Comparison of ENCODE assay signal across 27 cellular contexts in the genomic region with DNA sequence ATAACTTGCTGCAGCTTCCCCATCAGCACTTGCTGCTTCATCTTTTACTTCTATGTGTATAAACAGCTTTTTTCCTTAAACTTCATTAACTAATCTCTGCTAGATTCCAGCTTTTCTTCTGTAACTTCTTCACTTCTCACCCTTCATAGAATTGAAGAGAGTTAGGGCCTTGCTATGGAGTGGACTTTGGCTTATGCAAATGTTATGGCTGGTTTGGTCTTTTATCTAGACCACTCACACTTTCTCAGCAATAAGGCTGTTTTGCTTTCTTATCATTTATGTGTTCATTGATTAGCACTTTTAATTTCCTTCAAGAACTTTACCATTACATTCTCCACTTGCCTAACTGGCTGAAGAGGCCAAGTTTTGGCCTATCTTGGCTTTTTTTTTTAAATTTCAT.
"Had no signal": no experiment of that assay in that cellular context is flagged by ENCODE, and none has a peak within 500 bp of the region (broad histone marks: within the 10 kb centered on the region; RNA-seq: fewer than 3 reads in every experiment).

No MANE protein-coding gene starts in this region.

- H3K9me3 Mint-ChIP-seq: natural killer cell treated with Interleukin-12 subunit alpha and Interleukin-12 subunit beta and Interleukin-15 and Interleukin-18, amount 100 ng/mL, for 72 hours had no signal

- H3K36me3 Mint-ChIP-seq: immature natural killer cell; natural killer cell treated with Interleukin-12 subunit alpha and Interleukin-12 subunit beta and Interleukin-15 and Interleukin-18, amount 100 ng/mL, for 72 hours; stimulated activated effector memory CD8-positive, alpha-beta T cell treated with anti-CD3 and anti-CD28 coated beads, Interleukin-12 subunit alpha, Interleukin-12 subunit beta, amount 100 ng/mL, for 72 hours had no signal

- H3K4me1 Mint-ChIP-seq: immature natural killer cell; mesothelial cell of epicardium; naive thymus-derived CD4-positive, alpha-beta T cell; stimulated activated effector memory CD8-positive, alpha-beta T cell treated with anti-CD3 and anti-CD28 coated beads, Interleukin-12 subunit alpha, Interleukin-12 subunit beta, amount 100 ng/mL, for 72 hours had no signal

- DNase-seq: hypothalamus; immature natural killer cell; islet precursor cell; left ventricle myocardium inferior; mesendoderm; mucosa of descending colon; naive thymus-derived CD4-positive, alpha-beta T cell; ovary; posterior cingulate gyrus; retina; right cardiac atrium; spleen; stimulated activated CD4-positive, alpha-beta T cell treated with anti-CD3 and anti-CD28 coated beads, Interleukin-4, amount 100 ng/mL, for 24 hours; stimulated activated naive CD4-positive, alpha-beta T cell; tibial artery; trophoblast cell; upper lobe of right lung had no signal

- H3K4me3 Mint-ChIP-seq: immature natural killer cell; mesothelial cell of epicardium; naive thymus-derived CD4-positive, alpha-beta T cell; natural killer cell treated with Interleukin-12 subunit alpha and Interleukin-12 subunit beta and Interleukin-15 and Interleukin-18, amount 100 ng/mL, for 72 hours; stimulated activated effector memory CD8-positive, alpha-beta T cell treated with anti-CD3 and anti-CD28 coated beads, Interleukin-12 subunit alpha, Interleukin-12 subunit beta, amount 100 ng/mL, for 72 hours; stimulated activated naive CD8-positive, alpha-beta T cell treated with anti-CD3 and anti-CD28 coated beads, Interleukin-15, Interleukin-2, amounts not matched to agents 100 ng/mL and 50 ng/mL, for 24 hours had no signal

- H3K27ac ChIP-seq: left ventricle myocardium inferior, ovary, prostate gland, skin epidermis, spleen, suprapubic skin, thoracic aorta, tibial artery, upper lobe of right lung had no signal

- H3K36me3 ChIP-seq: ovary, prostate gland, suprapubic skin, upper lobe of right lung had no signal

- H3K27ac Mint-ChIP-seq: immature natural killer cell; mesothelial cell of epicardium; naive thymus-derived CD4-positive, alpha-beta T cell; natural killer cell treated with Interleukin-12 subunit alpha and Interleukin-12 subunit beta and Interleukin-15 and Interleukin-18, amount 100 ng/mL, for 72 hours; stimulated activated effector memory CD8-positive, alpha-beta T cell treated with anti-CD3 and anti-CD28 coated beads, Interleukin-12 subunit alpha, Interleukin-12 subunit beta, amount 100 ng/mL, for 72 hours; stimulated activated naive CD8-positive, alpha-beta T cell treated with anti-CD3 and anti-CD28 coated beads, Interleukin-15, Interleukin-2, amounts not matched to agents 100 ng/mL and 50 ng/mL, for 24 hours had no signal

- H3K27me3 ChIP-seq: ovary, spleen, suprapubic skin, tibial artery, upper lobe of right lung had no signal

- H3K4me1 ChIP-seq: left ventricle myocardium inferior, prostate gland, spleen, suprapubic skin, tibial artery, upper lobe of right lung had no signal

- H3K27me3 Mint-ChIP-seq: natural killer cell treated with Interleukin-12 subunit alpha and Interleukin-12 subunit beta and Interleukin-15 and Interleukin-18, amount 100 ng/mL, for 72 hours had no signal

- H3K9me3 ChIP-seq: ovary, prostate gland, suprapubic skin had no signal

- FAIRE-seq: urothelium cell line had no signal

- H3K4me3 ChIP-seq: left ventricle myocardium inferior, lung, mucosa of descending colon, ovary, prostate gland, skin epidermis, spleen, suprapubic skin, thoracic aorta, tibial artery, upper lobe of right lung had no signal
